In the genomic region with DNA sequence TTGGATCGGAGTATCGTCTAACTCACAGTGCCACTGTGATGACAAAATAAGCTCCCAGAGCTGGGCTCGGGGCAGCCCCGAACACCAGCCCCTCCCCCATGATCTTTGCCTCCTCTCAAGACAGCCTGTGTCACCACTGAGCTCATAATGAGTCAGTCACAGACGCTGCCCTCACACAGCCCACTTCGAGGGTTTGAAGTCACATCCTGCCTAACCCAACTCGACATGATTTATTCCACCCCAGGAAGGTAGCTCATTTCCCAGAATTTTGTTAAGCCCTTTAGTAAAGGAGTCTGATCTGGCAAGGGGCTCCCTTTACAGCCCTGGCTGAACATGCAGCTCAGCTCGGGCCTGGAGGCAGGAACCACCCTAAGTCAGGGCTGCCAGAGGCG, we compare ENCODE assay signal across 8 cellular contexts. TPM values are rescaled to one million over a fixed set of nuclear protein-coding genes. Genes with fewer than 3 reads are reported as not detected.
DNase-seq lines count a peak whose midpoint lies in the region; ATAC-seq and TF ChIP-seq lines count a peak whose summit lies in the region.

No MANE protein-coding gene starts in this region.

- H3K27me3 ChIP-seq in body of pancreas (no peaks in the 10 kb centered on the region), lung (ENCODE audit: control insufficient read depth, insufficient read depth) (no peaks in the 10 kb centered on the region)

- H3K4me1 ChIP-seq in body of pancreas (peaks cover 100% of the 10 kb centered on the region), lung (ENCODE audit: control insufficient read depth in 2 of 2, insufficient read depth in 2 of 2, low read length in 2 of 2) (peaks cover 64 to 67% of the 10 kb centered on the region in 2 donors)

- POLR2A ChIA-PET in AG04449 (lab: Yijun Ruan, JAX) = interaction anchor here (0.7 to 1.7 kb wide), 18 partner anchors 10 to 117 kb away, joined by 3 to 15 read pairs (median 4); partner anchors contain the start of genes MYH9 and TXN2
- POLR2A ChIA-PET in HEK293T (lab: Yijun Ruan, JAX) = interaction anchor here (0.6 to 1.4 kb wide), 8 partner anchors 9 to 142 kb away, joined by 3 to 6 read pairs (median 3); partner anchors contain the start of genes FOXRED2 and MYH9

- no peaks in the 10 kb centered on the region for H3K36me3 ChIP-seq in body of pancreas (replicated peaks in 1 of 2; ENCODE audit: insufficient read depth in 1 of 2, low read depth in 2 of 2)
- peaks cover 0 to 8% of the 10 kb centered on the region in 2 donors for H3K36me3 ChIP-seq in lung (ENCODE audit: control insufficient read depth in 2 of 2, insufficient read depth in 2 of 2, low read length in 2 of 2)

- H3K4me3 ChIP-seq in AG04449 (ENCODE audit: low read depth, low read length) (no peak overlapping the region; the same call in 1 of the 2 replicates), body of pancreas (no peak overlapping the region), lung (no peak overlapping the region)

- H3K9me3 ChIP-seq in body of pancreas (no peaks in the 10 kb centered on the region), lung (ENCODE audit: control insufficient read depth in 2 of 2, insufficient read depth in 1 of 2, low read length in 1 of 2) (no peaks in the 10 kb centered on the region)

- ATAC-seq in body of pancreas = no peak
- peak; percentile 49 for ATAC-seq in lung (ENCODE audit: insufficient read depth, low FRiP score)
- no peak for ATAC-seq in GM18861 (IDR thresholded peaks at IDR 0.05; ENCODE audit: unreplicated experiment)

- peak overlapping the region; percentile 83 to 98 (median 90) for H3K27ac ChIP-seq in body of pancreas
- H3K27ac ChIP-seq in lung (ENCODE audit: low read depth in 1 of 2, low read length in 1 of 2) = peak overlapping the region; percentile 74 to 87

- intact Hi-C loops in body of pancreas (cut with DNase I) = no loop called here

- 36 to 37% methylated on average over 7 to 9 of the region's 9 CpGs for WGBS in body of pancreas, 2 donors
- 18 to 19% methylated on average over 9 of the region's 9 CpGs for WGBS in lung, 2 donors

- peak; percentile 52 for DNase-seq in AG04449 (ENCODE audit: low read depth, low spot score)
- no peak for DNase-seq in HEK293T (ENCODE audit: extremely low spot score)
- DNase-seq in UCSD-AML1 (lab: John Stamatoyannopoulos, UW; ENCODE audit: unreplicated experiment) = peak; percentile 67
- DNase-seq in body of pancreas = peak in 3 of 4 donors; percentile 57 to 72 (median 68)
- DNase-seq in lung (ENCODE audit: low spot score) = no peak
- DNase-seq in stimulated activated CD8-positive, alpha-beta memory T cell treated with anti-CD3 and anti-CD28 coated beads, Interleukin-15, amount 100 ng/mL, for 48 hours (ENCODE audit: low read depth in 2 of 2) = peak; percentile 85 to 88
- no peak for DNase-seq in SK-N-DZ (ENCODE audit: low spot score)

- TF ChIP-seq CTCF in AG04449 (IDR thresholded peaks at IDR 0.05; ENCODE audit: insufficient read depth, low read length, missing control alignments) = no peak
- no peak for TF ChIP-seq CTCF in body of pancreas (IDR thresholded peaks at IDR 0.05)
- no peak for TF ChIP-seq CTCF in lung (IDR thresholded peaks at IDR 0.05; ENCODE audit: control extremely low read depth, extremely low read depth)

- CTCF ChIA-PET in AG04449 (lab: Yijun Ruan, JAX) = interaction anchor here (0.9 to 1.2 kb wide), 3 partner anchors 13 to 112 kb away, joined by 3 to 8 read pairs (median 4); no protein-coding TSS in a partner anchor
- CTCF ChIA-PET in HEK293T (lab: Yijun Ruan, JAX) = interaction anchor here (0.6 kb wide), 1 partner anchor 156 kb away, joined by 3 read pairs; no protein-coding TSS in a partner anchor

- peak in 1 of 3 donors; percentile 6 for TF ChIP-seq POLR2A in body of pancreas (IDR thresholded peaks at IDR 0.05)

TF ChIP-seq in HEK293T, 16 proteins besides CTCF, POLR2A, EP300 and RAD21:
- TF ChIP-seq TARDBP (IDR thresholded peaks at IDR 0.05) (no peak), ELF4 (IDR thresholded peaks at IDR 0.05) (no peak), FOXA1 (IDR thresholded peaks at IDR 0.05) (no peak), FOXM1 (IDR thresholded peaks at IDR 0.05; ENCODE audit: borderline replicate concordance) (no peak), LEF1 (IDR thresholded peaks at IDR 0.05; ENCODE audit: borderline replicate concordance) (no peak), PKNOX1 (IDR thresholded peaks at IDR 0.05) (peak; percentile 60; the same call in 1 of the 2 replicates)

RNA-seq across cellular contexts. Expression of gene MYH9, which starts 22.8 kb away (rescaled TPM):
- total RNA-seq in body of pancreas (100 to 1,000 TPM; 294 to 323 TPM), lung (100 to 1,000 TPM; 398 to 667 TPM)
- polyA plus RNA-seq in lung = 100 to 1,000 TPM; 184 to 266 TPM
- 23.5 and 30.9 TPM in 2 replicates for polyA plus RNA-seq in SK-N-DZ (2014; cell fraction: cytosol; rRNA removed)
- polyA plus RNA-seq in SK-N-DZ (2014; cell fraction: nucleus; rRNA removed) = 19.9 and 23.2 TPM in 2 replicates

Comparison
In these comparisons a context has a peak if more than half of its experiments do, and no peak if none do; other contexts are left out.
1. DNase-seq: peak in AG04449 (single experiment), UCSD-AML1 (single experiment), body of pancreas (3 of 4) and stimulated activated CD8-positive, alpha-beta memory T cell treated with anti-CD3 and anti-CD28 coated beads, Interleukin-15, amount 100 ng/mL, for 48 hours (2 of 2); none in HEK293T (single experiment), lung (single experiment) and SK-N-DZ (single experiment).